Comparison of ENCODE assay signal across 10 cellular contexts in genomic region chr5:40485021-40485998, GRCh38.
A peak's percentile ranks its signal among the peaks of the same experiment; 100 is the strongest.
DNase-seq lines count a peak whose midpoint lies in the region; ATAC-seq and TF ChIP-seq lines count a peak whose summit lies in the region.
"Had no signal": no experiment of that assay in that cellular context is flagged by ENCODE, and none has a peak within 500 bp of the region (broad histone marks: within the 10 kb centered on the region; RNA-seq: fewer than 3 reads in every experiment).

No MANE protein-coding gene starts in this region.

- DNase-seq in fibroblast of villous mesenchyme (ENCODE audit: low read depth) (peak; percentile 45), G401 (ENCODE audit: low spot score) (no peak), A172 (ENCODE audit: low spot score) (no peak), testis (no peak), iPS-NIHi11 (ENCODE audit: low spot score) (no peak)
- DNase-seq: brain microvascular endothelial cell had no signal

- no peaks in the 10 kb centered on the region for H3K4me1 ChIP-seq in testis

- H3K27ac ChIP-seq in testis = no peak overlapping the region
- H3K27ac ChIP-seq: brain microvascular endothelial cell, RWPE1 had no signal

- H3K4me3 ChIP-seq in fibroblast of villous mesenchyme (ENCODE audit: low read depth, low read length) (no peak overlapping the region), testis (no peak overlapping the region)

- in situ Hi-C loops in G401 (cut with HindIII; ENCODE audit: low sequenced_read_pairs) = no loop called here

- H3K9me3 ChIP-seq in testis = no peaks in the 10 kb centered on the region

- H3K27me3 ChIP-seq in testis = no peaks in the 10 kb centered on the region
- H3K27me3 ChIP-seq: brain microvascular endothelial cell had no signal

- ATAC-seq in GM18511 (IDR thresholded peaks at IDR 0.05; ENCODE audit: unreplicated experiment) (peak; percentile 58), GM21619 (IDR thresholded peaks at IDR 0.05; ENCODE audit: unreplicated experiment) (peak; percentile 52), HG03565 (IDR thresholded peaks at IDR 0.05; ENCODE audit: unreplicated experiment) (peak; percentile 37)

- TF ChIP-seq CTCF in fibroblast of villous mesenchyme (IDR thresholded peaks at IDR 0.05; ENCODE audit: insufficient read depth, low read depth, low read length) = no peak
- TF ChIP-seq CTCF in testis (IDR thresholded peaks at IDR 0.05) = no peak

- intact Hi-C loops in testis (cut with DNase I; ENCODE audit: low total_unique reads) = no loop called here

- H3K36me3 ChIP-seq in testis (ENCODE audit: low read depth, missing control alignments) = no peaks in the 10 kb centered on the region
- H3K36me3 ChIP-seq: brain microvascular endothelial cell had no signal

- 72 to 75% methylated on average over 10 of the region's 10 CpGs for WGBS in testis, 2 donors

- no peak for TF ChIP-seq POLR2A in testis (IDR thresholded peaks at IDR 0.05)
